In the genomic region with DNA sequence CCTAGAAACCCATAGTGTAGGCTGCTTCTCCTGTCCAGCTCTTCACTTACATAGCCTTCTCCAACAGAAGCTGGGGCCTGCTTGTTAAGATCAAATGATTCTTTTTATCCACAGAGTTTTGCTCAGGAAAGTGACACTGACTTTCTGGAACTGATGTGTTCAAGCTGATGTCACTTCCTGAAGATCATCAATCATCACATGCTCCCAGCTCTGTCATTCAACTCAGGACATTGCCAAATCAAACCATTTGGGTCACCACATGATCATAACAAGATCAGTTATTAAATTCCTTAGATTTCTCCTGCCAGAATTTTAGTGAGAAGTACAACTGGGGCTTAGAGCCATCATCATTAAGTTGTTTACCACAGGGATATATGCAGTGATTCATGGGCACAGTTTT, we compare ENCODE assay signal across 18 cellular contexts. TPM values are rescaled to one million over a fixed set of nuclear protein-coding genes. Genes with fewer than 3 reads are reported as not detected.
A peak's percentile ranks its signal among the peaks of the same experiment; 100 is the strongest.
DNase-seq lines count a peak whose midpoint lies in the region; ATAC-seq and TF ChIP-seq lines count a peak whose summit lies in the region.
"Had no signal": no experiment of that assay in that cellular context is flagged by ENCODE, and none has a peak within 500 bp of the region (broad histone marks: within the 10 kb centered on the region; RNA-seq: fewer than 3 reads in every experiment).

No MANE protein-coding gene starts in this region.

- no peak for TF ChIP-seq POLR2A in gastroesophageal sphincter (IDR thresholded peaks at IDR 0.05)

- no peak for TF ChIP-seq CTCF in PC-3 (conservative IDR thresholded peaks at IDR 0.05; ENCODE audit: low read depth, low read length)
- TF ChIP-seq CTCF in gastroesophageal sphincter (IDR thresholded peaks at IDR 0.05), result no peak
- TF ChIP-seq CTCF in omental fat pad (IDR thresholded peaks at IDR 0.05), result no peak

- TF ChIP-seq EP300 in gastroesophageal sphincter (IDR thresholded peaks at IDR 0.05), result no peak

- ATAC-seq in PC-3, result no peak
- peak; percentile 34 for ATAC-seq in gastroesophageal sphincter
- ATAC-seq in omental fat pad (ENCODE audit: low FRiP score), result no peak
- no peak for ATAC-seq in GM19035 (IDR thresholded peaks at IDR 0.05; ENCODE audit: unreplicated experiment)
- ATAC-seq: A549; CD8-positive, alpha-beta T cell; GM12878 had no signal

- H3K4me3 ChIP-seq in PC-3 (ENCODE audit: low read length), result no peak overlapping the region
- no peak overlapping the region for H3K4me3 ChIP-seq in gastroesophageal sphincter
- H3K4me3 ChIP-seq: A549, GM12878, HAP-1 had no signal

- H3K9me3 ChIP-seq in PC-3 (ENCODE audit: low read length) (no peaks in the 10 kb centered on the region), gastroesophageal sphincter (no peaks in the 10 kb centered on the region)
- H3K9me3 ChIP-seq: A549, HAP-1 had no signal

- no peaks in the 10 kb centered on the region for H3K79me2 ChIP-seq in PC-3 (ENCODE audit: low read length)

- BruUV-seq in PC-3 (replicated peaks; lab: Mats Ljungman, UMichigan), result no TSS peak

- H3K4me1 ChIP-seq in PC-3 (ENCODE audit: insufficient read depth, low read length) (peaks cover 6% of the 10 kb centered on the region), gastroesophageal sphincter (no peaks in the 10 kb centered on the region)
- H3K4me1 ChIP-seq: HAP-1 had no signal

- H3K36me3 ChIP-seq in PC-3 (ENCODE audit: low read depth, low read length), result no peaks in the 10 kb centered on the region
- no peaks in the 10 kb centered on the region for H3K36me3 ChIP-seq in gastroesophageal sphincter
- H3K36me3 ChIP-seq: HAP-1 had no signal

- no peaks in the 10 kb centered on the region for H3K9me2 ChIP-seq in PC-3 (replicated peaks; ENCODE audit: low read length)

- H3K27ac ChIP-seq in PC-3 (ENCODE audit: low read length) (no peak overlapping the region), gastroesophageal sphincter (peak overlapping the region in 1 of 4 donors; percentile 14)
- H3K27ac ChIP-seq: A549 had no signal

- POLR2A ChIA-PET in PC-3 (lab: Charles Lee; ENCODE audit: unreplicated experiment), result no interaction called here

- no peaks in the 10 kb centered on the region for H3F3A ChIP-seq in PC-3 (ENCODE audit: low read length, unreplicated experiment)

- intact Hi-C loops in PC-3 (cut with micrococcal nuclease), result no loop called here

- H4K20me1 ChIP-seq in PC-3 (ENCODE audit: low read length), result no peaks in the 10 kb centered on the region

- CTCF ChIA-PET in PC-3 (lab: Charles Lee), result no interaction called here

- H3K27me3 ChIP-seq in PC-3 (ENCODE audit: low read length), result no peaks in the 10 kb centered on the region
- no peaks in the 10 kb centered on the region for H3K27me3 ChIP-seq in gastroesophageal sphincter

- H3K9ac ChIP-seq in PC-3 (ENCODE audit: low read length), result no peak overlapping the region

- peak; percentile 1 for DNase-seq in LHCN-M2 (ENCODE audit: low read depth)
- DNase-seq in PC-3, result peak; percentile 30
- no peak for DNase-seq in stimulated activated CD4-positive, alpha-beta T cell treated with anti-CD3 and anti-CD28 coated beads, Interleukin-4, amount 100 ng/mL, for 24 hours
- no peak for DNase-seq in DMS 273 treated with DMSO at 0.1 percent for 48 hours (lab: John Stamatoyannopoulos, UW)
- no peak for DNase-seq in omental fat pad (ENCODE audit: low spot score)
- DNase-seq: CD8-positive, alpha-beta T cell; COR-L47; DMS79; HFFc6 had no signal

- H2AFZ ChIP-seq in PC-3 (ENCODE audit: low read length), result no peak overlapping the region

- no peak overlapping the region for H3K4me2 ChIP-seq in PC-3 (ENCODE audit: low read length)
- H3K4me2 ChIP-seq: A549 had no signal

RNA-seq across cellular contexts. Expression of a gene that starts 39.4 kb away (rescaled TPM):
- total RNA-seq in LHCN-M2 (2014; rRNA removed) (not detected in 2 replicates), PC-3 (2014; rRNA removed) (not detected in 2 replicates), gastroesophageal sphincter (under 1 TPM in 1 of 4 donors, not detected in 3; 0.13 TPM), omental fat pad (not detected)
- not detected for polyA plus RNA-seq in LHCN-M2 (2012)
- total RNA-seq: CD8-positive, alpha-beta T cell; G401; GM12878; H1; HFFc6 had no signal
- polyA plus RNA-seq: BJ, CD14-positive monocyte, GM12878 had no signal

Comparison
In these comparisons a context has a peak if more than half of its experiments do, and no peak if none do; other contexts are left out.
1. DNase-seq: peak in LHCN-M2 (single experiment) and PC-3 (single experiment); none in stimulated activated CD4-positive, alpha-beta T cell treated with anti-CD3 and anti-CD28 coated beads, Interleukin-4, amount 100 ng/mL, for 24 hours (single experiment), DMS 273 treated with DMSO at 0.1 percent for 48 hours (single experiment) and omental fat pad (single experiment).